8 cellular contexts compared by ENCODE assay signal in genomic region chrX:101617211-101618191, GRCh38. TPM values are rescaled to one million over a fixed set of nuclear protein-coding genes. Genes with fewer than 3 reads are reported as not detected.
DNase-seq lines count a peak whose midpoint lies in the region; ATAC-seq and TF ChIP-seq lines count a peak whose summit lies in the region.

Gene ARMCX6, minus strand, starts transcription at chrX:101618000. Its CDS starts 1,380 bp downstream, at chrX:101616620.

- 0 to 43% (median 16%) methylated on average over 11 to 39 of the region's 39 CpGs for WGBS in adrenal gland, 4 donors
- under 1% methylated on average over 39 of the region's 39 CpGs for WGBS in right cardiac atrium

- H3K9me3 ChIP-seq in adrenal gland (replicated peaks in 1 of 3) (no peaks in the 10 kb centered on the region), right cardiac atrium (ENCODE audit: control insufficient read depth, low read length) (no peaks in the 10 kb centered on the region)

- peak within 1 kb of the TSS; percentile 55 for H3K4me3 ChIP-seq in GM12864 (ENCODE audit: low read depth, low read length)
- peak within 1 kb of the TSS; percentile 66 for H3K4me3 ChIP-seq in HFF-Myc (replicated peaks; ENCODE audit: low read depth, low read length)
- peak within 1 kb of the TSS in 3 of 4 donors; percentile 11 to 53 (median 37) for H3K4me3 ChIP-seq in adrenal gland
- H3K4me3 ChIP-seq in right cardiac atrium (ENCODE audit: low read length), result peak within 1 kb of the TSS; percentile 95
- H3K4me3 ChIP-seq in rectal smooth muscle tissue (ENCODE audit: low read length), result peak within 1 kb of the TSS; percentile 70

- intact Hi-C loops in adrenal gland (cut with DNase I), result loop anchor here in 1 of 2 donors (5.0 kb wide), 1 partner anchor 40 kb away; the partner anchor contains the start of gene ARMCX2
- intact Hi-C loops in right cardiac atrium (cut with DNase I), result no loop called here

- H3K27ac ChIP-seq in adrenal gland, result peak within 1 kb of the TSS; percentile 7 to 83 (median 60)
- peak within 1 kb of the TSS; percentile 86 for H3K27ac ChIP-seq in right cardiac atrium (ENCODE audit: low read length)
- peak within 1 kb of the TSS; percentile 35 for H3K27ac ChIP-seq in rectal smooth muscle tissue (ENCODE audit: low read depth, low read length)

- peak; percentile 54 for DNase-seq in GM12864 (ENCODE audit: low read depth)
- DNase-seq in HFF-Myc (ENCODE audit: extremely low read depth, low read depth), result peak; percentile 24
- DNase-seq in NAMALWA (ENCODE audit: low spot score), result peak; percentile 84
- peak; percentile 62 for DNase-seq in SW480 (ENCODE audit: low spot score)
- DNase-seq in adrenal gland, result peak; percentile 65 to 91 (median 77)
- peak; percentile 83 to 94 (median 91) for DNase-seq in right cardiac atrium
- DNase-seq in LoVo (ENCODE audit: low spot score), result no peak

- H3K36me3 ChIP-seq in adrenal gland (replicated peaks in 1 of 2) (no peaks in the 10 kb centered on the region), rectal smooth muscle tissue (ENCODE audit: control insufficient read depth, insufficient read depth, low read length) (no peaks in the 10 kb centered on the region)

- H3K4me1 ChIP-seq in adrenal gland (replicated peaks in 1 of 2) (peaks cover 0 to 6% of the 10 kb centered on the region in 2 donors), right cardiac atrium (ENCODE audit: control insufficient read depth, insufficient read depth, low read length) (peaks cover 6% of the 10 kb centered on the region), rectal smooth muscle tissue (ENCODE audit: control insufficient read depth, insufficient read depth, low read length) (no peaks in the 10 kb centered on the region)

- H3K27me3 ChIP-seq in adrenal gland (no peaks in the 10 kb centered on the region), right cardiac atrium (ENCODE audit: control insufficient read depth, insufficient read depth) (no peaks in the 10 kb centered on the region), rectal smooth muscle tissue (ENCODE audit: control insufficient read depth, insufficient read depth, low read length) (no peaks in the 10 kb centered on the region)

- peak within 1 kb of the TSS; percentile 24 for H3K9ac ChIP-seq in rectal smooth muscle tissue (ENCODE audit: low read length)

- TF ChIP-seq CTCF in GM12864 (IDR thresholded peaks at IDR 0.05; ENCODE audit: low read depth, low read length, missing control alignments) (peak; percentile 28), HFF-Myc (IDR thresholded peaks at IDR 0.05; ENCODE audit: low read depth, low read length, missing control alignments) (peak; percentile 34), adrenal gland (IDR thresholded peaks at IDR 0.05) (peak in 5 of 6 experiments; percentile 13 to 46 (median 40))

- peak; percentile 94 to 95 for ATAC-seq in right cardiac atrium

- peak in 1 of 2 donors; percentile 35 for TF ChIP-seq POLR2A in adrenal gland (IDR thresholded peaks at IDR 0.05)

RNA-seq across cellular contexts. Expression of gene ARMCX6, which starts in this region (rescaled TPM):
- total RNA-seq in adrenal gland, result 10 to 100 TPM; 10.1 to 95.6 (median 40.7) TPM
- polyA plus RNA-seq in adrenal gland, result 100 to 1,000 TPM in 1 of 3 donors, 10 to 100 TPM in 2; 24.8 to 134 (median 31.9) TPM
- 10 to 100 TPM; 27.6 to 45.3 (median 31.4) TPM for total RNA-seq in right cardiac atrium
- 30.3 TPM for polyA plus RNA-seq in right cardiac atrium

Comparison
In these comparisons a context has a peak if more than half of its experiments do, and no peak if none do; other contexts are left out.
1. H3K4me3 ChIP-seq: peak in every context shown above with its lines; median percentile 95 in right cardiac atrium; 70 in rectal smooth muscle tissue; 66 in HFF-Myc; 55 in GM12864; 37 in adrenal gland.
2. H3K27ac ChIP-seq: peak in every context shown above with its lines; median percentile 86 in right cardiac atrium; 60 in adrenal gland; 35 in rectal smooth muscle tissue.